In the genomic region with DNA sequence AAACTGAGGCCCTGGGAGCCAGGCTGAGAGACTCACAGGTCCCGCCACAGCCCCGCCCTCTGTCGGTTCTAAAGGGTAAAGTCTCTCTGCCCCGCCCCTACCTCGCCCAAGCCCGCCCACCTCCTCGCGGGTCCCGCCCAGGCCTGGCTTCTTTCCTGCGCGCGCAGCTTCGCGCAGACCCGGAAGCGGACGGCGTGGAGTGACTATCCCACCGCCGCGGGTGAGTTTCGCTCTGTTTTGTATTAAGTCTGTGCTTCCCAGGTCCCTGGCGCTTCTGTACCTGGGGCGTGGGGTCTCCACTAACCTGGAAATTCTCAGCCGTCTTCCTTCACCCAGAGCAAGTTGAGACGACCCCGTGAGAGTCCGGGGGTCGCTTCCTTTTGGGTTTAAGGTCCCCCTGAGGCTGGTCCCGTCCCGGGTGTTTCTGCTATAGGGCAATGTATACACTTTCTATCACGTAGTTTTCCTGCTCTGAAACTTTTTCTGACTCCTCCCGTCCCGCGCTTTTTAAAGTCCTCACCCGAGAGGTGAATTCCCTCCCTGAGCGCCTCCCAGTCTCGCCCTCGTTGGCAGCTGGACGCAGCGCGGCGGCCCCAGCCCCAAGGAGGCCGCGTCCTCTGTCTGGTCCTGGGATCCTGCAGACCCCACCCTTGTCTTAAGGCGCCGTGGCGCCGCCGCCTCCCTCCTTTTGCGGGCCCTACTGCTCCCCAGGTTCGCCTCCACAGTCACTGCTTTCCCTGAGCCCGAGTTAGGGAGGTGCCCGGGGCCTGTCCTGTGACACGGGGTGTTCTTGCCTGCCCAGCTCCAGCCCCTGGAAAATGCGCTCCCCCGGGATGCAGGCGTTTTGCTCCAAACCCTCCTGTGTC, we compare ENCODE assay signal across 8 cellular contexts. TPM values are rescaled to one million over a fixed set of nuclear protein-coding genes. Genes with fewer than 3 reads are reported as not detected.
A peak's percentile ranks its signal among the peaks of the same experiment; 100 is the strongest.
DNase-seq lines count a peak whose midpoint lies in the region; ATAC-seq and TF ChIP-seq lines count a peak whose summit lies in the region.

A gene (plus strand): TSS at position 176 of the 866 bp plus-strand sequence. CDS start 2,867 bp downstream, outside the sequence.

- peak within 1 kb of the TSS; percentile 92 for H3K4me3 ChIP-seq in neural progenitor cell
- H3K4me3 ChIP-seq in stomach smooth muscle (ENCODE audit: low read length in 2 of 2), result peak within 1 kb of the TSS; percentile 87 to 88

- H3K9me3 Mint-ChIP-seq in neural progenitor cell, result peaks cover 15% of the 10 kb centered on the region

- H3K27ac Mint-ChIP-seq in neural progenitor cell, result peak within 1 kb of the TSS; percentile 86

- no peaks in the 10 kb centered on the region for H3K4me1 ChIP-seq in foreskin keratinocyte
- H3K4me1 ChIP-seq in neural progenitor cell, result peaks cover 6% of the 10 kb centered on the region
- H3K4me1 ChIP-seq in stomach smooth muscle (ENCODE audit: control insufficient read depth, insufficient read depth, low read length), result peaks cover 11% of the 10 kb centered on the region

- H3K4me3 Mint-ChIP-seq in neural progenitor cell, result peak within 1 kb of the TSS; percentile 89

- peak within 1 kb of the TSS; percentile 97 for H3K4me2 ChIP-seq in neural progenitor cell

- peak; percentile 93 for DNase-seq in ELR (ENCODE audit: low read depth)
- peak; percentile 81 for DNase-seq in H4 (ENCODE audit: low spot score)
- DNase-seq in M059J (ENCODE audit: low read depth), result peak; percentile 91
- DNase-seq in activated gamma-delta T cell (lab: John Stamatoyannopoulos, UW), result peak; percentile 95
- DNase-seq in foreskin keratinocyte, result peak; percentile 61 to 78
- peak; percentile 98 for DNase-seq in neural progenitor cell (ENCODE audit: low spot score)

- H3K36me3 Mint-ChIP-seq in neural progenitor cell, result peaks cover 12% of the 10 kb centered on the region

- peaks cover 14% of the 10 kb centered on the region for H3F3A ChIP-seq in neural progenitor cell (ENCODE audit: low read depth)

- TF ChIP-seq CTCF in foreskin keratinocyte (conservative IDR thresholded peaks at IDR 0.05), result peak; percentile 71
- TF ChIP-seq CTCF in neural progenitor cell (IDR thresholded peaks at IDR 0.05), result peak; percentile 48

- H4K20me1 ChIP-seq in neural progenitor cell (ENCODE audit: low read depth), result peaks cover 16% of the 10 kb centered on the region

- H3K27me3 ChIP-seq in foreskin keratinocyte (no peaks in the 10 kb centered on the region), neural progenitor cell (no peaks in the 10 kb centered on the region), stomach smooth muscle (ENCODE audit: control insufficient read depth in 1 of 2, insufficient read depth in 2 of 2, low read length in 2 of 2) (no peaks in the 10 kb centered on the region)

- peak; percentile 92 for ATAC-seq in foreskin keratinocyte

- peaks cover 11% of the 10 kb centered on the region for H3K79me2 ChIP-seq in neural progenitor cell (ENCODE audit: low read depth)

- H3K36me3 ChIP-seq in neural progenitor cell, result no peaks in the 10 kb centered on the region
- peaks cover 7 to 8% of the 10 kb centered on the region in 2 donors for H3K36me3 ChIP-seq in stomach smooth muscle (ENCODE audit: control insufficient read depth in 2 of 2, insufficient read depth in 2 of 2, low read length in 2 of 2)

- peak within 1 kb of the TSS; percentile 48 for H3K9ac ChIP-seq in neural progenitor cell
- peak within 1 kb of the TSS; percentile 84 to 90 for H3K9ac ChIP-seq in stomach smooth muscle (ENCODE audit: low read length in 2 of 2)

- H3K4me1 Mint-ChIP-seq in neural progenitor cell, result peaks cover 14% of the 10 kb centered on the region

- H2AFZ ChIP-seq in neural progenitor cell (replicated peaks), result peak within 1 kb of the TSS; percentile 89

- H3K27ac ChIP-seq in foreskin keratinocyte (peak within 1 kb of the TSS; percentile 92), neural progenitor cell (no peak within 1 kb of the TSS), stomach smooth muscle (ENCODE audit: low read length) (peak within 1 kb of the TSS; percentile 69)

- no peaks in the 10 kb centered on the region for H3K27me3 Mint-ChIP-seq in neural progenitor cell (ENCODE audit: insufficient read depth, low read depth)

- H3K9me3 ChIP-seq in neural progenitor cell (ENCODE audit: low read depth) (no peaks in the 10 kb centered on the region), stomach smooth muscle (ENCODE audit: control insufficient read depth in 2 of 2, low read length in 2 of 2) (no peaks in the 10 kb centered on the region)

- TF ChIP-seq POLR2A in Raji (IDR thresholded peaks at IDR 0.05; ENCODE audit: insufficient read depth, low read depth, low read length), result peak; percentile 82

RNA-seq across cellular contexts. Expression of the gene that starts here (rescaled TPM):
- 5.3 and 6.7 TPM in 2 replicates for total RNA-seq in H4 (2014; rRNA removed; shearing (Covaris generic))
- 10.1 and 10.9 TPM in 2 replicates for total RNA-seq in M059J (2014; rRNA removed; shearing (Covaris generic))
- 6.8 and 7.6 TPM in 2 replicates for total RNA-seq in foreskin keratinocyte
- 1.3 and 1.4 TPM in 2 replicates for polyA plus RNA-seq in foreskin keratinocyte
- total RNA-seq in neural progenitor cell (ENCODE audit: low replicate concordance), result 14.9 and 17.2 TPM in 2 replicates
